Comparison of ENCODE assay signal across 9 cellular contexts in genomic region chr19:10316229-10317044, GRCh38. TPM values are rescaled to one million over a fixed set of nuclear protein-coding genes. Genes with fewer than 3 reads are reported as not detected.
DNase-seq lines count a peak whose midpoint lies in the region; ATAC-seq, FAIRE-seq and TF ChIP-seq lines count a peak whose summit lies in the region.
"Had no signal": no experiment of that assay in that cellular context is flagged by ENCODE, and none has a peak within 500 bp of the region (broad histone marks: within the 10 kb centered on the region; RNA-seq: fewer than 3 reads in every experiment).

No MANE protein-coding gene starts in this region.

- peak overlapping the region; percentile 86; the same call in 1 of the 2 replicates for H3K27ac ChIP-seq in Panc1 (ENCODE audit: low read length)
- peak overlapping the region; percentile 59 to 76 (median 70) for H3K27ac ChIP-seq in esophagus muscularis mucosa (replicated peaks in 1 of 4)
- H3K27ac ChIP-seq in gastrocnemius medialis, result peak overlapping the region; percentile 80 to 89 (median 86)

- no peaks in the 10 kb centered on the region for H3K27me3 ChIP-seq in Panc1 (ENCODE audit: control insufficient read depth, insufficient read depth, low read length)
- H3K27me3 ChIP-seq in esophagus muscularis mucosa, result no peaks in the 10 kb centered on the region
- no peaks in the 10 kb centered on the region for H3K27me3 ChIP-seq in gastrocnemius medialis
- H3K27me3 ChIP-seq: adrenal gland had no signal

- in situ Hi-C loops in Panc1 (cut with HindIII; ENCODE audit: low pct_unique_long_range_greater_than_20kb, low sequenced_read_pairs), result no loop called here
- in situ Hi-C loops in gastrocnemius medialis (cut with MboI; ENCODE audit: low sequenced_read_pairs in 4 of 4), result no loop called here

- POLR2A ChIA-PET in Panc1 (lab: Charles Lee), result no interaction called here

- no peak for FAIRE-seq in GM12892 (lab: Jason Lieb, UNC)

- no peaks in the 10 kb centered on the region; the same call in 1 of the 2 replicates for H3K36me3 ChIP-seq in Panc1 (ENCODE audit: control insufficient read depth, insufficient read depth, low read length)
- H3K36me3 ChIP-seq in esophagus muscularis mucosa, result peaks cover 41 to 60% (median 53%) of the 10 kb centered on the region in 4 donors
- H3K36me3 ChIP-seq in gastrocnemius medialis, result peaks cover 0 to 50% of the 10 kb centered on the region in 2 donors

- H3K4me3 ChIP-seq in Panc1 (ENCODE audit: low read depth in 2 of 2, low read length in 2 of 2), result peak overlapping the region; percentile 61 to 78; a peak in 3 of 4 replicates
- peak overlapping the region; percentile 80 to 93 (median 92) for H3K4me3 ChIP-seq in esophagus muscularis mucosa
- H3K4me3 ChIP-seq in gastrocnemius medialis, result peak overlapping the region; percentile 92 to 98 (median 94)

- ATAC-seq in GM21825 (IDR thresholded peaks at IDR 0.05; ENCODE audit: unreplicated experiment) (peak; percentile 19), Panc1 (peak; percentile 54; the same call in 1 of the 2 replicates), gastrocnemius medialis (peak in 1 of 2 donors; percentile 24)

- CTCF ChIA-PET in Panc1 (lab: Charles Lee), result no interaction called here

- WGBS in esophagus muscularis mucosa, result 62% methylated on average over 17 of the region's 19 CpGs

- BruUV-seq in Panc1 (replicated peaks; lab: Mats Ljungman, UMichigan), result no TSS peak

- TF ChIP-seq EP300 in esophagus muscularis mucosa (IDR thresholded peaks at IDR 0.05), result no peak

- intact Hi-C loops in Panc1 (cut with micrococcal nuclease; ENCODE audit: unreplicated experiment), result no loop called here
- intact Hi-C loops in esophagus muscularis mucosa (cut with DNase I), result no loop called here
- intact Hi-C loops in gastrocnemius medialis (cut with DNase I; ENCODE audit: low total_unique reads), result loop anchor here (1.0 kb wide), 1 partner anchor 64 kb away; the partner anchor contains the start of gene TYK2

- TF ChIP-seq POLR2A in esophagus muscularis mucosa (IDR thresholded peaks at IDR 0.05; ENCODE audit: low read depth), result no peak
- no peak for TF ChIP-seq POLR2A in gastrocnemius medialis (IDR thresholded peaks at IDR 0.05)
- no peak for TF ChIP-seq POLR2A in GM12892 (IDR thresholded peaks at IDR 0.05; ENCODE audit: low read depth, low read length)

- TF ChIP-seq CTCF in Panc1 (IDR thresholded peaks at IDR 0.05) (no peak), esophagus muscularis mucosa (IDR thresholded peaks at IDR 0.05) (no peak), gastrocnemius medialis (IDR thresholded peaks at IDR 0.05 in 4 of 5, conservative IDR thresholded peaks at IDR 0.05 in 1 of 5) (no peak)

- H3K9me3 ChIP-seq in Panc1 (ENCODE audit: control insufficient read depth, insufficient read depth, low read depth, low read length) (no peaks in the 10 kb centered on the region), esophagus muscularis mucosa (no peaks in the 10 kb centered on the region), gastrocnemius medialis (no peaks in the 10 kb centered on the region)
- H3K9me3 ChIP-seq: adrenal gland had no signal

- peaks cover 6% of the 10 kb centered on the region for H3K4me1 ChIP-seq in Panc1 (ENCODE audit: control insufficient read depth, insufficient read depth, low read length)
- peaks cover 14 to 23% (median 18%) of the 10 kb centered on the region in 4 donors for H3K4me1 ChIP-seq in esophagus muscularis mucosa
- H3K4me1 ChIP-seq in gastrocnemius medialis, result peaks cover 8 to 12% of the 10 kb centered on the region in 2 donors

- no peak for DNase-seq in Panc1 (ENCODE audit: low read depth, low spot score)
- no peak for DNase-seq in esophagus muscularis mucosa (ENCODE audit: extremely low spot score)
- no peak for DNase-seq in gastrocnemius medialis
- DNase-seq in ureter (ENCODE audit: low spot score), result no peak
- DNase-seq in cerebellar nuclear complex (lab: John Stamatoyannopoulos, UW), result no peak
- no peak for DNase-seq in GM19238 (ENCODE audit: insufficient read length, low spot score)
- no peak for DNase-seq in GM12892 (ENCODE audit: insufficient read length)

RNA-seq across cellular contexts. Expression of gene FDX2, which starts 0.6 kb away (rescaled TPM):
- total RNA-seq in Panc1 (2021; ENCODE audit: unreplicated experiment) (25.5 TPM), esophagus muscularis mucosa (10 to 100 TPM; 16.6 to 29.6 (median 26.5) TPM), gastrocnemius medialis (10 to 100 TPM in 3 of 4 donors, 1 to 10 TPM in 1; 9.1 to 32.0 (median 21.9) TPM), ureter (25.8 TPM)
- 33.6 TPM for polyA plus RNA-seq in Panc1 (2012; ENCODE audit: insufficient read length)
- 10.4 TPM for polyA plus RNA-seq in GM12892 (2012; ENCODE audit: missing spikeins)

RNA-seq across cellular contexts. Expression of gene ZGLP1, which starts 6.8 kb away (rescaled TPM):
- 1.3 TPM for total RNA-seq in Panc1 (2021; ENCODE audit: unreplicated experiment)
- polyA plus RNA-seq in Panc1 (2012; ENCODE audit: insufficient read length), result 1.3 TPM
- total RNA-seq in esophagus muscularis mucosa, result 1 to 10 TPM in 3 of 4 donors, under 1 TPM in 1; 0.58 to 1.2 (median 1.2) TPM
- 1 to 10 TPM in 1 of 4 donors, under 1 TPM in 1, not detected in 2; 0.80 to 3.1 TPM for total RNA-seq in gastrocnemius medialis
- 6.3 TPM for total RNA-seq in ureter
- 2.0 TPM for polyA plus RNA-seq in GM12892 (2012; ENCODE audit: missing spikeins)

RNA-seq across cellular contexts. Expression of gene RAVER1, which starts 16.9 kb away (rescaled TPM):
- total RNA-seq in Panc1 (2021; ENCODE audit: unreplicated experiment) (55.6 TPM), esophagus muscularis mucosa (10 to 100 TPM; 23.7 to 42.2 (median 30.2) TPM), gastrocnemius medialis (10 to 100 TPM; 10.0 to 15.9 (median 11.8) TPM), ureter (41.7 TPM)
- 65.2 TPM for polyA plus RNA-seq in Panc1 (2012; ENCODE audit: insufficient read length)
- polyA plus RNA-seq in GM12892 (2012; ENCODE audit: missing spikeins), result 4.1 TPM

RNA-seq across cellular contexts. Expression of gene ICAM3, which starts 23.0 kb away (rescaled TPM):
- total RNA-seq in Panc1 (2021; ENCODE audit: unreplicated experiment) (10.5 TPM), esophagus muscularis mucosa (10 to 100 TPM in 1 of 4 donors, 1 to 10 TPM in 3; 2.9 to 10.9 (median 5.2) TPM), gastrocnemius medialis (1 to 10 TPM; 2.0 to 5.0 (median 3.2) TPM), ureter (8.7 TPM)
- polyA plus RNA-seq in Panc1 (2012; ENCODE audit: insufficient read length), result 17.8 TPM
- polyA plus RNA-seq in GM12892 (2012; ENCODE audit: missing spikeins), result 105 TPM

RNA-seq across cellular contexts. Expression of gene ICAM5, which starts 26.7 kb away (rescaled TPM):
- total RNA-seq in Panc1 (2021; ENCODE audit: unreplicated experiment) (19.5 TPM), esophagus muscularis mucosa (under 1 TPM; 0.23 to 0.45 (median 0.37) TPM), gastrocnemius medialis (not detected), ureter (1.8 TPM)
- polyA plus RNA-seq in Panc1 (2012; ENCODE audit: insufficient read length), result 20.4 TPM
- 3.2 TPM for polyA plus RNA-seq in GM12892 (2012; ENCODE audit: missing spikeins)
